In the genomic region with DNA sequence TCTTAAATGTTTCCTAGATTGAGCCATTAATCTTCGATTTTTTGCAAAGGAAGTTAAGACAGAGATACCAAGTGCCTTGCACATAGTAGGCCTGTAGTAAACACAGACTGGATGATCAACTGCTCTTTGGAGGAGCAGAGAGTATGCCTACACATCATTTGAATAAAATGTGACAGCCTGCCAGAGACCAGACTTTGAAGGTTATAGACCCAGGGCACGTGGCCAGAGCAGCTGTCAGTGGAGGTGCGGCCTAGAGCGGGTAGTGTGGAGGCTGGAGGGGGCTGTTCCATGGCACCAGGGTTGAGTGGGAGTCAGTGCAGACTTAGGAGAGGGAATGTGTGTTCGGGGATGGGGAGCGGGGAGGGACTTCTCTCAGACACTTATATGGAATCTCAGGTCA, we compare ENCODE assay signal across 9 cellular contexts.
DNase-seq lines count a peak whose midpoint lies in the region; ATAC-seq and TF ChIP-seq lines count a peak whose summit lies in the region.
"Had no signal": no experiment of that assay in that cellular context is flagged by ENCODE, and none has a peak within 500 bp of the region (broad histone marks: within the 10 kb centered on the region; RNA-seq: fewer than 3 reads in every experiment).

No MANE protein-coding gene starts in this region.

- no peak overlapping the region for H2AFZ ChIP-seq in HCT116 (ENCODE audit: low read depth, low read length, poor library complexity, severe bottlenecking)

- peak overlapping the region; percentile 22; the same call in 1 of the 2 replicates for H3K27ac ChIP-seq in HCT116 (ENCODE audit: low read depth, low read length)
- peak overlapping the region; percentile 91 for H3K27ac ChIP-seq in VCaP
- peak overlapping the region; percentile 77 to 81 (median 80) for H3K27ac ChIP-seq in gastrocnemius medialis
- H3K27ac ChIP-seq: neutrophil had no signal

- no peak for TF ChIP-seq POLR2A in HCT116 (IDR thresholded peaks at IDR 0.05; ENCODE audit: borderline replicate concordance, extremely low read depth, insufficient read depth, insufficient read length)
- TF ChIP-seq POLR2A in gastrocnemius medialis (IDR thresholded peaks at IDR 0.05) = no peak

- ATAC-seq in HCT116 = peak; percentile 9; the same call in 1 of the 2 replicates
- ATAC-seq in gastrocnemius medialis = peak in 1 of 2 donors; percentile 9

- H3K9ac ChIP-seq in HCT116 (ENCODE audit: low read length) = peak overlapping the region; percentile 71

- H3K27me3 ChIP-seq in HCT116 (ENCODE audit: insufficient read depth, low read length) = no peaks in the 10 kb centered on the region
- H3K27me3 ChIP-seq in gastrocnemius medialis = no peaks in the 10 kb centered on the region

- intact Hi-C loops in HCT116 (cut with micrococcal nuclease) = no loop called here
- intact Hi-C loops in gastrocnemius medialis (cut with DNase I; ENCODE audit: low total_unique reads) = loop anchor here (5.0 kb wide), 1 partner anchor 106 kb away; a partner anchor contains a TSS

- H3K36me3 ChIP-seq in HCT116 (ENCODE audit: control insufficient read depth in 1 of 2, insufficient read depth in 2 of 2, low read length in 2 of 2) (no peaks in the 10 kb centered on the region), gastrocnemius medialis (no peaks in the 10 kb centered on the region)
- H3K36me3 ChIP-seq: neutrophil had no signal

- peaks cover 89% of the 10 kb centered on the region for H3K79me2 ChIP-seq in HCT116 (ENCODE audit: insufficient read depth, low read length)

- RAD21 ChIA-PET in HCT116 (lab: Charles Lee; ENCODE audit: low non-redundant PET in 1 of 2, low total read pairs in 2 of 2, uncharacterized antibody in 2 of 2, unreplicated experiment in 2 of 2) = interaction anchor here in 1 of 2 experiments (0.8 kb wide), 1 partner anchor 41 kb away, joined by 3 read pairs; no protein-coding TSS in a partner anchor

- no peaks in the 10 kb centered on the region for H3K9me2 ChIP-seq in HCT116 (ENCODE audit: insufficient read depth)

- H3K4me3 ChIP-seq in HCT116 (replicated peaks in 1 of 2; ENCODE audit: low read depth in 1 of 2, low read length in 2 of 2) (no peak overlapping the region), gastrocnemius medialis (no peak overlapping the region)

- no peaks in the 10 kb centered on the region for H4K20me1 ChIP-seq in HCT116 (ENCODE audit: insufficient read depth)

- H3K4me1 ChIP-seq in HCT116 (ENCODE audit: control insufficient read depth in 1 of 2, insufficient read depth in 2 of 2, low read length in 2 of 2) (peaks cover 65 to 100% of the 10 kb centered on the region in 2 experiments), gastrocnemius medialis (peaks cover 93 to 95% of the 10 kb centered on the region in 2 donors)

- in situ Hi-C loops in gastrocnemius medialis (cut with MboI; ENCODE audit: low sequenced_read_pairs in 4 of 4) = loop anchor here in 1 of 4 donors (25.0 kb wide), 1 partner anchor 91 kb away; no protein-coding TSS in a partner anchor

- peak overlapping the region; percentile 70 for H3K4me2 ChIP-seq in HCT116 (ENCODE audit: low read length)

- H3K9me3 ChIP-seq in HCT116 (ENCODE audit: control insufficient read depth in 1 of 2, insufficient read depth in 1 of 2, low read depth in 1 of 2, low read length in 2 of 2) (no peaks in the 10 kb centered on the region), gastrocnemius medialis (no peaks in the 10 kb centered on the region)
- H3K9me3 ChIP-seq: neutrophil had no signal

- no TSS peak for BruUV-seq in HCT116 (replicated peaks; lab: Mats Ljungman, UMichigan)

- no peak for TF ChIP-seq RAD21 in HCT116 (IDR thresholded peaks at IDR 0.05; ENCODE audit: low read depth)

- DNase-seq in HCT116 (ENCODE audit: low read depth, low spot score) (no peak), glomerular visceral epithelial cell (ENCODE audit: extremely low spot score) (peak; percentile 77), gastrocnemius medialis (peak in 1 of 2 donors; percentile 48), ecto neural progenitor cell (ENCODE audit: low spot score) (no peak), T1000 (lab: John Stamatoyannopoulos, UW) (no peak), DMS79 treated with DMSO at 0.1 percent for 48 hours (lab: John Stamatoyannopoulos, UW) (no peak)
- DNase-seq in activated CD4-positive, CD25-positive, alpha-beta regulatory T cell (lab: John Stamatoyannopoulos, UW) = no peak

- POLR2A ChIA-PET in HCT116 (lab: Charles Lee) = interaction anchor here (1.4 to 3.0 kb wide), 2 partner anchors 22 to 29 kb away, joined by 3 to 12 read pairs; no protein-coding TSS in a partner anchor

- CTCF ChIA-PET in HCT116 (lab: Charles Lee) = interaction anchor here (0.8 kb wide), 2 partner anchors 10 to 21 kb away, joined by 3 read pairs; no protein-coding TSS in a partner anchor

- TF ChIP-seq CTCF in HCT116 (IDR thresholded peaks at IDR 0.05 in 2 of 3, conservative IDR thresholded peaks at IDR 0.05 in 1 of 3; ENCODE audit: borderline replicate concordance in 1 of 3, insufficient read depth in 1 of 3, low read depth in 2 of 3, low read length in 2 of 3) (no peak), VCaP (conservative IDR thresholded peaks at IDR 0.05) (no peak), gastrocnemius medialis (IDR thresholded peaks at IDR 0.05 in 4 of 5, conservative IDR thresholded peaks at IDR 0.05 in 1 of 5) (no peak)

TF ChIP-seq in HCT116, 20 proteins besides CTCF, POLR2A, EP300 and RAD21:
- TF ChIP-seq TCF7L2 (IDR thresholded peaks at IDR 0.05; ENCODE audit: borderline replicate concordance, extremely low read depth, insufficient read depth, insufficient read length) (peak; percentile 80), ZNF274 (IDR thresholded peaks at IDR 0.05; ENCODE audit: low read depth, low read length) (no peak)

Comparison
In these comparisons a context has a peak if more than half of its experiments do, and no peak if none do; other contexts are left out.
1. H3K27ac ChIP-seq: peak in every context shown above with its lines; median percentile 91 in VCaP; 80 in gastrocnemius medialis; 22 in HCT116.